2 cellular contexts compared by ENCODE assay signal in the genomic region with DNA sequence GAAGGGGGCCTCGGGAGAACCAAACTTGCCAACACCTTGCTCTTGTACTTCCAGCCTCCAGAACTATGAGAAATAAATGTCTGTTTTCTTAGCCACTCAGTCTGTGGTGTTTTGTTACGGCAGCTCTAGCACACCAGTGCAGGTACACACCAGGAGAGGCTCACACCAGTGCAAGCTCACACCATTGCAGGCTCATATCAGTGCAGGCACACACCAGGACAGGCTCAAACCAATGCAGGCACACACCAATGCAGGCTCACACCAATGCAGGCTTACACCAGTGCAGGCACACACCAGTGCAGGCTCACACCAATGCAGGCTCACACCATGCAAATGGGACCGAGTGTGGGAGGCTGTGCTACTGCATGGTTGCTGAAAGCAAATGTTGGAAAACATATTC.
TF ChIP-seq lines count a peak whose summit lies in the region.

No MANE protein-coding gene starts in this region.

TF ChIP-seq in HCT116, 20 proteins besides CTCF, POLR2A, EP300 and RAD21:
- no peak for TF ChIP-seq EZH2 (IDR thresholded peaks at IDR 0.05)
- TF ChIP-seq MAX (IDR thresholded peaks at IDR 0.05): no peak
- TF ChIP-seq, protein P1, sequence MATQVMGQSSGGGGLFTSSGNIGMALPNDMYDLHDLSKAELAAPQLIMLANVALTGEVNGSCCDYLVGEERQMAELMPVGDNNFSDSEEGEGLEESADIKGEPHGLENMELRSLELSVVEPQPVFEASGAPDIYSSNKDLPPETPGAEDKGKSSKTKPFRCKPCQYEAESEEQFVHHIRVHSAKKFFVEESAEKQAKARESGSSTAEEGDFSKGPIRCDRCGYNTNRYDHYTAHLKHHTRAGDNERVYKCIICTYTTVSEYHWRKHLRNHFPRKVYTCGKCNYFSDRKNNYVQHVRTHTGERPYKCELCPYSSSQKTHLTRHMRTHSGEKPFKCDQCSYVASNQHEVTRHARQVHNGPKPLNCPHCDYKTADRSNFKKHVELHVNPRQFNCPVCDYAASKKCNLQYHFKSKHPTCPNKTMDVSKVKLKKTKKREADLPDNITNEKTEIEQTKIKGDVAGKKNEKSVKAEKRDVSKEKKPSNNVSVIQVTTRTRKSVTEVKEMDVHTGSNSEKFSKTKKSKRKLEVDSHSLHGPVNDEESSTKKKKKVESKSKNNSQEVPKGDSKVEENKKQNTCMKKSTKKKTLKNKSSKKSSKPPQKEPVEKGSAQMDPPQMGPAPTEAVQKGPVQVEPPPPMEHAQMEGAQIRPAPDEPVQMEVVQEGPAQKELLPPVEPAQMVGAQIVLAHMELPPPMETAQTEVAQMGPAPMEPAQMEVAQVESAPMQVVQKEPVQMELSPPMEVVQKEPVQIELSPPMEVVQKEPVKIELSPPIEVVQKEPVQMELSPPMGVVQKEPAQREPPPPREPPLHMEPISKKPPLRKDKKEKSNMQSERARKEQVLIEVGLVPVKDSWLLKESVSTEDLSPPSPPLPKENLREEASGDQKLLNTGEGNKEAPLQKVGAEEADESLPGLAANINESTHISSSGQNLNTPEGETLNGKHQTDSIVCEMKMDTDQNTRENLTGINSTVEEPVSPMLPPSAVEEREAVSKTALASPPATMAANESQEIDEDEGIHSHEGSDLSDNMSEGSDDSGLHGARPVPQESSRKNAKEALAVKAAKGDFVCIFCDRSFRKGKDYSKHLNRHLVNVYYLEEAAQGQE (IDR thresholded peaks at IDR 0.05; ENCODE audit: low read depth): no peak
- TF ChIP-seq YY1 (IDR thresholded peaks at IDR 0.05; ENCODE audit: extremely low read depth, insufficient replicate concordance, low read depth, low read length): no peak
- TF ChIP-seq FOSL1 (IDR thresholded peaks at IDR 0.05; ENCODE audit: low read depth): no peak
- no peak for TF ChIP-seq ZFX (IDR thresholded peaks at IDR 0.05)
- no peak for TF ChIP-seq CBX3 (IDR thresholded peaks at IDR 0.05; ENCODE audit: low read depth)
- TF ChIP-seq ZBTB33 (IDR thresholded peaks at IDR 0.05; ENCODE audit: extremely low read depth, insufficient replicate concordance, low read length): no peak

TF ChIP-seq in K562, 482 proteins besides CTCF, POLR2A, EP300 and RAD21:
- no peak for TF ChIP-seq HCFC1 (IDR thresholded peaks at IDR 0.05; ENCODE audit: low read depth, low read length)
- TF ChIP-seq, protein P2, sequence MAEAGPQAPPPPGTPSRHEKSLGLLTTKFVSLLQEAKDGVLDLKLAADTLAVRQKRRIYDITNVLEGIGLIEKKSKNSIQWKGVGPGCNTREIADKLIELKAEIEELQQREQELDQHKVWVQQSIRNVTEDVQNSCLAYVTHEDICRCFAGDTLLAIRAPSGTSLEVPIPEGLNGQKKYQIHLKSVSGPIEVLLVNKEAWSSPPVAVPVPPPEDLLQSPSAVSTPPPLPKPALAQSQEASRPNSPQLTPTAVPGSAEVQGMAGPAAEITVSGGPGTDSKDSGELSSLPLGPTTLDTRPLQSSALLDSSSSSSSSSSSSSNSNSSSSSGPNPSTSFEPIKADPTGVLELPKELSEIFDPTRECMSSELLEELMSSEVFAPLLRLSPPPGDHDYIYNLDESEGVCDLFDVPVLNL (CRISPR knock-in tag; IDR thresholded peaks at IDR 0.05; ENCODE audit: low read depth): no peak
- TF ChIP-seq GABPB1 (CRISPR knock-in tag; IDR thresholded peaks at IDR 0.05): no peak
- TF ChIP-seq ZNF121 (CRISPR knock-in tag; conservative IDR thresholded peaks at IDR 0.05): no peak
- TF ChIP-seq, protein P3, sequence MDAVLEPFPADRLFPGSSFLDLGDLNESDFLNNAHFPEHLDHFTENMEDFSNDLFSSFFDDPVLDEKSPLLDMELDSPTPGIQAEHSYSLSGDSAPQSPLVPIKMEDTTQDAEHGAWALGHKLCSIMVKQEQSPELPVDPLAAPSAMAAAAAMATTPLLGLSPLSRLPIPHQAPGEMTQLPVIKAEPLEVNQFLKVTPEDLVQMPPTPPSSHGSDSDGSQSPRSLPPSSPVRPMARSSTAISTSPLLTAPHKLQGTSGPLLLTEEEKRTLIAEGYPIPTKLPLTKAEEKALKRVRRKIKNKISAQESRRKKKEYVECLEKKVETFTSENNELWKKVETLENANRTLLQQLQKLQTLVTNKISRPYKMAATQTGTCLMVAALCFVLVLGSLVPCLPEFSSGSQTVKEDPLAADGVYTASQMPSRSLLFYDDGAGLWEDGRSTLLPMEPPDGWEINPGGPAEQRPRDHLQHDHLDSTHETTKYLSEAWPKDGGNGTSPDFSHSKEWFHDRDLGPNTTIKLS (IDR thresholded peaks at IDR 0.05; ENCODE audit: borderline replicate concordance, low read depth): no peak
- no peak for TF ChIP-seq POLR2G (IDR thresholded peaks at IDR 0.05; ENCODE audit: low read depth, low read length)
- no peak for TF ChIP-seq BRD9 (IDR thresholded peaks at IDR 0.05; ENCODE audit: low read depth, partially characterized antibody)
- no peak for TF ChIP-seq PTBP1 (IDR thresholded peaks at IDR 0.05; ENCODE audit: low read depth, low read length)
- no peak for TF ChIP-seq PHF20 (IDR thresholded peaks at IDR 0.05; ENCODE audit: partially characterized antibody)
- no peak for TF ChIP-seq RCOR1 (IDR thresholded peaks at IDR 0.05; ENCODE audit: borderline replicate concordance in 1 of 2, low read depth in 2 of 2, low read length in 2 of 2)
- TF ChIP-seq, protein P4, sequence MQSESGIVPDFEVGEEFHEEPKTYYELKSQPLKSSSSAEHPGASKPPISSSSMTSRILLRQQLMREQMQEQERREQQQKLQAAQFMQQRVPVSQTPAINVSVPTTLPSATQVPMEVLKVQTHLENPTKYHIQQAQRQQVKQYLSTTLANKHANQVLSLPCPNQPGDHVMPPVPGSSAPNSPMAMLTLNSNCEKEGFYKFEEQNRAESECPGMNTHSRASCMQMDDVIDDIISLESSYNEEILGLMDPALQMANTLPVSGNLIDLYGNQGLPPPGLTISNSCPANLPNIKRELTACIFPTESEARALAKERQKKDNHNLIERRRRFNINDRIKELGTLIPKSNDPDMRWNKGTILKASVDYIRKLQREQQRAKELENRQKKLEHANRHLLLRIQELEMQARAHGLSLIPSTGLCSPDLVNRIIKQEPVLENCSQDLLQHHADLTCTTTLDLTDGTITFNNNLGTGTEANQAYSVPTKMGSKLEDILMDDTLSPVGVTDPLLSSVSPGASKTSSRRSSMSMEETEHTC (IDR thresholded peaks at IDR 0.05): no peak
- no peak for TF ChIP-seq HEY1 (CRISPR knock-in tag; IDR thresholded peaks at IDR 0.05; ENCODE audit: borderline replicate concordance)
- TF ChIP-seq, protein P5, sequence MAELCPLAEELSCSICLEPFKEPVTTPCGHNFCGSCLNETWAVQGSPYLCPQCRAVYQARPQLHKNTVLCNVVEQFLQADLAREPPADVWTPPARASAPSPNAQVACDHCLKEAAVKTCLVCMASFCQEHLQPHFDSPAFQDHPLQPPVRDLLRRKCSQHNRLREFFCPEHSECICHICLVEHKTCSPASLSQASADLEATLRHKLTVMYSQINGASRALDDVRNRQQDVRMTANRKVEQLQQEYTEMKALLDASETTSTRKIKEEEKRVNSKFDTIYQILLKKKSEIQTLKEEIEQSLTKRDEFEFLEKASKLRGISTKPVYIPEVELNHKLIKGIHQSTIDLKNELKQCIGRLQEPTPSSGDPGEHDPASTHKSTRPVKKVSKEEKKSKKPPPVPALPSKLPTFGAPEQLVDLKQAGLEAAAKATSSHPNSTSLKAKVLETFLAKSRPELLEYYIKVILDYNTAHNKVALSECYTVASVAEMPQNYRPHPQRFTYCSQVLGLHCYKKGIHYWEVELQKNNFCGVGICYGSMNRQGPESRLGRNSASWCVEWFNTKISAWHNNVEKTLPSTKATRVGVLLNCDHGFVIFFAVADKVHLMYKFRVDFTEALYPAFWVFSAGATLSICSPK (IDR thresholded peaks at IDR 0.05; ENCODE audit: borderline replicate concordance): no peak
- no peak for TF ChIP-seq TSC22D4 (tag; IDR thresholded peaks at IDR 0.05)
- TF ChIP-seq SNIP1 (IDR thresholded peaks at IDR 0.05; ENCODE audit: low read depth): no peak
- no peak for TF ChIP-seq ZNF561 (CRISPR knock-in tag; conservative IDR thresholded peaks at IDR 0.05)
- no peak for TF ChIP-seq FOXK1 (CRISPR knock-in tag; IDR thresholded peaks at IDR 0.05; ENCODE audit: borderline replicate concordance)
